In the genomic region with DNA sequence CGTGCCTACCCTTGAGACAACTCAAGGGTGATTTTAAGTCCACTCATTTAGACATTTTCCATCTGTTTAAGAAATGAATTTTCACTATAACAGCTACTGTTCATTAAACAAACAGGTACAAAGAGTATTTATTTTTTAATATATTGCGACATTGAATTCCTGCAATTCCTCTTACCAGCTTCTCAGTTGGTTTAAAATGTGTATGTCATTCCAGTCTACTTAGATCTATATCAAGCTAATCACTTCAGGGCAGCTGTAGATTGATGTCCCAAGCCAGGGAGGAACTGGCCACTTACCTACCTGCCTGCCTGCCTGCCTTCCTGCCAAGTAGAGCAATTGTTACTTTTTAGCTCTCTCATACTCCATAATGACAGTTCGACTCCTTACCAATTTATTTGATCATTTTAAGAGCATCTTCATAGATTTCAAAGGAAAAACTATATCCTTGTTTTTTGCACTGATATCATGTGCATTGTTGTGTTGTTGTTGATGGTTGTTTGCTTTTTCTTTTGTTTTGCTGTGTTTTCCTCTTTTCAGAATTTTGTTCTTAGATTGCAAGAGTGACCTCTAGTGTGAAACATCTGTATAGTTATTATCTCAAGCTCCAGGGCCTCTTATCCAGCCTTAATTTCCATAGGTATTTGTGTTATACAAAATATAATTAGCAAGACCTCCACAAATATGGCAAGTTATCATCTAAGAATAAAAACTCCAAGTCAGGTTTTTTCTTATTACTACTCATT, we compare ENCODE assay signal across 11 cellular contexts.
DNase-seq lines count a peak whose midpoint lies in the region; ATAC-seq and TF ChIP-seq lines count a peak whose summit lies in the region.
"Had no signal": no experiment of that assay in that cellular context is flagged by ENCODE, and none has a peak within 500 bp of the region (broad histone marks: within the 10 kb centered on the region; RNA-seq: fewer than 3 reads in every experiment).

No MANE protein-coding gene starts in this region.

- H3K36me3 ChIP-seq in PC-3 (ENCODE audit: low read depth, low read length) (no peaks in the 10 kb centered on the region), osteoblast (ENCODE audit: insufficient read depth, low read length) (no peaks in the 10 kb centered on the region)
- H3K36me3 ChIP-seq: ascending aorta had no signal

- H3K27ac ChIP-seq in PC-3 (ENCODE audit: low read length) (no peak overlapping the region), osteoblast (ENCODE audit: low read depth, low read length) (no peak overlapping the region)
- H3K27ac ChIP-seq: ascending aorta had no signal

- H3K4me1 ChIP-seq in PC-3 (ENCODE audit: insufficient read depth, low read length), result peaks cover 23% of the 10 kb centered on the region
- H3K4me1 ChIP-seq in osteoblast (ENCODE audit: insufficient read depth, low read length), result peaks cover 4% of the 10 kb centered on the region
- H3K4me1 ChIP-seq: ascending aorta had no signal

- no peaks in the 10 kb centered on the region for H4K20me1 ChIP-seq in PC-3 (ENCODE audit: low read length)
- H4K20me1 ChIP-seq in osteoblast (ENCODE audit: insufficient read depth, low read length), result no peaks in the 10 kb centered on the region

- no peak overlapping the region for H3K27ac Mint-ChIP-seq in activated CD4-positive, alpha-beta T cell treated with anti-CD3 and anti-CD28 coated beads, Interleukin-2, amount 10 ng/mL, durations not matched to agents 7 days and 5 days

- intact Hi-C loops in PC-3 (cut with micrococcal nuclease), result loop anchor here (1.0 to 2.0 kb wide), 3 partner anchors 137 to 509 kb away; no protein-coding TSS in a partner anchor

- CTCF ChIA-PET in PC-3 (lab: Charles Lee), result interaction anchor here (0.5 to 1.5 kb wide), 5 partner anchors 65 to 512 kb away, joined by 3 to 8 read pairs (median 4); no protein-coding TSS in a partner anchor
- CTCF ChIA-PET in activated CD4-positive, alpha-beta T cell treated with anti-CD3 and anti-CD28 coated beads, Interleukin-2, amount 10 ng/mL, durations not matched to agents 7 days and 5 days (lab: Charles Lee), result no interaction called here

- no peak overlapping the region for H3K9ac ChIP-seq in PC-3 (ENCODE audit: low read length)

- H3K9me2 ChIP-seq in PC-3 (replicated peaks; ENCODE audit: low read length), result no peaks in the 10 kb centered on the region

- no peak overlapping the region for H3K4me3 ChIP-seq in PC-3 (ENCODE audit: low read length)
- no peak overlapping the region for H3K4me3 ChIP-seq in fibroblast of mammary gland (ENCODE audit: control insufficient read depth, low read depth, low read length)
- H3K4me3 ChIP-seq in osteoblast (ENCODE audit: insufficient read depth, low read length), result no peak overlapping the region
- H3K4me3 ChIP-seq: ascending aorta had no signal

- TF ChIP-seq CTCF in PC-3 (conservative IDR thresholded peaks at IDR 0.05; ENCODE audit: low read depth, low read length) (peak; percentile 75), fibroblast of mammary gland (conservative IDR thresholded peaks at IDR 0.05; ENCODE audit: control insufficient read depth, insufficient read depth, low read depth, low read length) (peak; percentile 40), osteoblast (IDR thresholded peaks at IDR 0.05; ENCODE audit: extremely low read depth, low read depth, low read length) (peak; percentile 38)

- peak overlapping the region; percentile 48; the same call in 1 of the 2 replicates for H3K4me2 ChIP-seq in PC-3 (ENCODE audit: low read length)
- no peak overlapping the region for H3K4me2 ChIP-seq in osteoblast (ENCODE audit: insufficient read depth, low read length)

- no peaks in the 10 kb centered on the region for H3K9me3 Mint-ChIP-seq in activated CD4-positive, alpha-beta T cell treated with anti-CD3 and anti-CD28 coated beads, Interleukin-2, amount 10 ng/mL, durations not matched to agents 7 days and 5 days

- no peaks in the 10 kb centered on the region for H3K4me1 Mint-ChIP-seq in activated CD4-positive, alpha-beta T cell treated with anti-CD3 and anti-CD28 coated beads, Interleukin-2, amount 10 ng/mL, durations not matched to agents 7 days and 5 days

- no peaks in the 10 kb centered on the region for H3K36me3 Mint-ChIP-seq in activated CD4-positive, alpha-beta T cell treated with anti-CD3 and anti-CD28 coated beads, Interleukin-2, amount 10 ng/mL, durations not matched to agents 7 days and 5 days (ENCODE audit: low read depth)

- no TSS peak for BruUV-seq in PC-3 (replicated peaks; lab: Mats Ljungman, UMichigan)

- H3K27me3 ChIP-seq in PC-3 (ENCODE audit: low read length) (no peaks in the 10 kb centered on the region), osteoblast (ENCODE audit: insufficient read depth, low read length) (peaks cover 6% of the 10 kb centered on the region)
- H3K27me3 ChIP-seq: ascending aorta had no signal

- POLR2A ChIA-PET in PC-3 (lab: Charles Lee; ENCODE audit: unreplicated experiment), result no interaction called here
- POLR2A ChIA-PET in activated CD4-positive, alpha-beta T cell treated with anti-CD3 and anti-CD28 coated beads, Interleukin-2, amount 10 ng/mL, durations not matched to agents 7 days and 5 days (lab: Charles Lee), result no interaction called here

- H2AFZ ChIP-seq in PC-3 (ENCODE audit: low read length) (0 out of 2 replicates have a peak overlapping the region, but pooled peaks have one; percentile 42), osteoblast (ENCODE audit: low read length) (no peak overlapping the region)

- no peaks in the 10 kb centered on the region for H3K79me2 ChIP-seq in PC-3 (ENCODE audit: low read length)
- no peaks in the 10 kb centered on the region for H3K79me2 ChIP-seq in osteoblast (ENCODE audit: insufficient read depth, low read length)

- H3K27me3 Mint-ChIP-seq in activated CD4-positive, alpha-beta T cell treated with anti-CD3 and anti-CD28 coated beads, Interleukin-2, amount 10 ng/mL, durations not matched to agents 7 days and 5 days, result no peaks in the 10 kb centered on the region

- H3K9me3 ChIP-seq in PC-3 (ENCODE audit: low read length), result no peaks in the 10 kb centered on the region
- H3K9me3 ChIP-seq in osteoblast (ENCODE audit: low read depth, low read length), result no peaks in the 10 kb centered on the region
- H3K9me3 ChIP-seq: ascending aorta had no signal

- no peak overlapping the region for H3K4me3 Mint-ChIP-seq in activated CD4-positive, alpha-beta T cell treated with anti-CD3 and anti-CD28 coated beads, Interleukin-2, amount 10 ng/mL, durations not matched to agents 7 days and 5 days

- no peaks in the 10 kb centered on the region for H3F3A ChIP-seq in PC-3 (ENCODE audit: low read length, unreplicated experiment)

- DNase-seq in H4 (ENCODE audit: low spot score) (peak; percentile 9), PC-3 (peak; percentile 62), fibroblast of mammary gland (ENCODE audit: low read depth) (peak; percentile 46), osteoblast (ENCODE audit: insufficient read length, low spot score, missing footprints) (no peak), NOMO-1 treated with dmso at 0.1 percent for 144 hours (lab: John Stamatoyannopoulos, UW; ENCODE audit: unreplicated experiment) (no peak), NCI-H1417 treated with DMSO at 0.1 percent for 48 hours (lab: John Stamatoyannopoulos, UW) (no peak)
- DNase-seq in stimulated activated CD4-positive, alpha-beta T cell treated with anti-CD3 and anti-CD28 coated beads, Interleukin-2, amount 100 ng/mL, for 24 hours, result no peak
- no peak for DNase-seq in activated CD4-positive, alpha-beta T cell treated with anti-CD3 and anti-CD28 coated beads, Interleukin-2, amount 10 ng/mL, durations not matched to agents 7 days and 5 days
- DNase-seq: activated CD8-positive, alpha-beta memory T cell treated with anti-CD3 and anti-CD28 coated beads, Interleukin-2, amount 50 U/mL, for 48 hours; NCI-H748 treated with DMSO at 0.1 percent for 48 hours had no signal

- peak; percentile 65 for ATAC-seq in PC-3

Comparison
In these comparisons a context has a peak if more than half of its experiments do, and no peak if none do; other contexts are left out.
1. DNase-seq: peak in H4 (single experiment), PC-3 (single experiment) and fibroblast of mammary gland (single experiment); none in osteoblast (single experiment), stimulated activated CD4-positive, alpha-beta T cell treated with anti-CD3 and anti-CD28 coated beads, Interleukin-2, amount 100 ng/mL, for 24 hours (0 of 2), NOMO-1 treated with dmso at 0.1 percent for 144 hours (single experiment), NCI-H1417 treated with DMSO at 0.1 percent for 48 hours (single experiment) and activated CD4-positive, alpha-beta T cell treated with anti-CD3 and anti-CD28 coated beads, Interleukin-2, amount 10 ng/mL, durations not matched to agents 7 days and 5 days (single experiment).
2. Peak in every context shown above with its lines, with median percentiles within 50 percentile points of each other: CTCF ChIP-seq.